Comparison of ENCODE assay signal across 7 cellular contexts in the genomic region with DNA sequence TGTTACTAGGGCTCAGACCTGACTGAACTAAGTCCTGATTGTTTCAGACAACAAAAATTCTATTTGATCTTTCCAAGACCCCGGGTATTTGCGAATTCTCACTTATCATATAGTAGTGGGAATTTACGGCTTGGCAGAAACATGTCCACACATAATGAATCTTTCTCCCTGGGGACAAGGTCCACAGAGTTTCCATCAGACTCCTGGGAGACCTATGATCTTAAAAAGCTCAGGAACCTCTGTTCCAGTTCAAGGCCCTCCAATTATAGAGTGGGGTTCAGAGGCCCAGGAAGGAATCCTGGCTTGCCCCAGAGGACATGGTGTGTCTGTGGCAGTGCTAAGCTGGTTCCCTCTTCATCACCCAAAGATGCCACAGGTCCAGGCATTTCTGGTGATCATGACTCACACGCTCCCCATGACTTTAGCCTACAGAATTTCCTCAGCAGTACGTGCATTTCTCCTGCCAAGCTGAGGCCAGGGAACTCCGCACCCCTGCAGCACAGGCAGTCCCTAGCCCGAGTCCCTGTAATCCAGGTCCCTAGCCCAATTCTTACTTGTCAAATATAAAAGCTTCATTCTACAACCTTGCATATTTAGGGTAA. TPM values are rescaled to one million over a fixed set of nuclear protein-coding genes. Genes with fewer than 3 reads are reported as not detected.
DNase-seq lines count a peak whose midpoint lies in the region; ATAC-seq and TF ChIP-seq lines count a peak whose summit lies in the region.

No MANE protein-coding gene starts in this region.

- no peaks in the 10 kb centered on the region for H3K27me3 Mint-ChIP-seq in activated CD4-positive, alpha-beta memory T cell treated with anti-CD3 and anti-CD28 coated beads for 36 hours
- no peaks in the 10 kb centered on the region for H3K27me3 Mint-ChIP-seq in stimulated activated naive CD8-positive, alpha-beta T cell treated with anti-CD3 and anti-CD28 coated beads, Interleukin-15, Interleukin-2, amounts not matched to agents 100 ng/mL and 50 ng/mL, for 24 hours

- H3K4me1 ChIP-seq in iPS-15b (ENCODE audit: control insufficient read depth, insufficient read depth, low read length) = peaks cover 14% of the 10 kb centered on the region

- H3K9ac ChIP-seq in iPS-15b (ENCODE audit: low read depth, low read length) = peak overlapping the region; percentile 24

- no peak for ATAC-seq in HG03432 (IDR thresholded peaks at IDR 0.05; ENCODE audit: unreplicated experiment)
- no peak for ATAC-seq in GM21528 (IDR thresholded peaks at IDR 0.05; ENCODE audit: low FRiP score, unreplicated experiment)

- POLR2A ChIA-PET in activated CD4-positive, alpha-beta memory T cell treated with anti-CD3 and anti-CD28 coated beads for 36 hours (lab: Charles Lee) = interaction anchor here (0.6 to 11.1 kb wide), 10 partner anchors 9 to 183 kb away, joined by 3 to 76 read pairs (median 7); partner anchors contain the start of gene RAPGEF1

- no peaks in the 10 kb centered on the region for H3K9me3 Mint-ChIP-seq in activated CD4-positive, alpha-beta memory T cell treated with anti-CD3 and anti-CD28 coated beads for 36 hours
- H3K9me3 Mint-ChIP-seq in stimulated activated naive CD8-positive, alpha-beta T cell treated with anti-CD3 and anti-CD28 coated beads, Interleukin-15, Interleukin-2, amounts not matched to agents 100 ng/mL and 50 ng/mL, for 24 hours = no peaks in the 10 kb centered on the region

- peaks cover 86% of the 10 kb centered on the region for H3K4me1 Mint-ChIP-seq in activated CD4-positive, alpha-beta memory T cell treated with anti-CD3 and anti-CD28 coated beads for 36 hours (ENCODE audit: low read depth)
- peaks cover 91% of the 10 kb centered on the region for H3K4me1 Mint-ChIP-seq in stimulated activated naive CD8-positive, alpha-beta T cell treated with anti-CD3 and anti-CD28 coated beads, Interleukin-15, Interleukin-2, amounts not matched to agents 100 ng/mL and 50 ng/mL, for 24 hours (ENCODE audit: low read depth)

- intact Hi-C loops in activated CD4-positive, alpha-beta memory T cell treated with anti-CD3 and anti-CD28 coated beads for 36 hours (cut with micrococcal nuclease) = no loop called here

- H3K27me3 ChIP-seq in HL-60 (ENCODE audit: insufficient read depth, poor library complexity, severe bottlenecking) (no peaks in the 10 kb centered on the region), iPS-15b (ENCODE audit: control insufficient read depth, insufficient read depth, low read length) (no peaks in the 10 kb centered on the region)

- peak overlapping the region; percentile 93 for H3K27ac Mint-ChIP-seq in activated CD4-positive, alpha-beta memory T cell treated with anti-CD3 and anti-CD28 coated beads for 36 hours
- H3K27ac Mint-ChIP-seq in stimulated activated naive CD8-positive, alpha-beta T cell treated with anti-CD3 and anti-CD28 coated beads, Interleukin-15, Interleukin-2, amounts not matched to agents 100 ng/mL and 50 ng/mL, for 24 hours = peak overlapping the region; percentile 93

- H3K4me3 ChIP-seq in HL-60 (replicated peaks; ENCODE audit: insufficient read depth, low read length) (no peak overlapping the region), iPS-15b (ENCODE audit: low read depth, low read length) (no peak overlapping the region)

- no peaks in the 10 kb centered on the region for H3K9me3 ChIP-seq in iPS-15b (ENCODE audit: control insufficient read depth, insufficient read depth, low read length)

- TF ChIP-seq CTCF in HL-60 (IDR thresholded peaks at IDR 0.05; ENCODE audit: insufficient read depth, low read length) = no peak

- peak overlapping the region; percentile 49 for H3K27ac ChIP-seq in HL-60 (replicated peaks)

- CTCF ChIA-PET in activated CD4-positive, alpha-beta memory T cell treated with anti-CD3 and anti-CD28 coated beads for 36 hours (lab: Charles Lee) = interaction anchor here (0.8 to 3.7 kb wide), 12 partner anchors 8 to 532 kb away, joined by 3 to 46 read pairs (median 6); partner anchors contain the start of gene RAPGEF1

- peaks cover 13% of the 10 kb centered on the region for H3K36me3 Mint-ChIP-seq in activated CD4-positive, alpha-beta memory T cell treated with anti-CD3 and anti-CD28 coated beads for 36 hours
- peaks cover 17% of the 10 kb centered on the region for H3K36me3 Mint-ChIP-seq in stimulated activated naive CD8-positive, alpha-beta T cell treated with anti-CD3 and anti-CD28 coated beads, Interleukin-15, Interleukin-2, amounts not matched to agents 100 ng/mL and 50 ng/mL, for 24 hours (ENCODE audit: low read depth)

- DNase-seq in HL-60 (ENCODE audit: low read depth in 1 of 2, low spot score in 1 of 2) = peak in 1 of 2 experiments; percentile 43
- peak; percentile 59 for DNase-seq in activated CD4-positive, alpha-beta memory T cell treated with anti-CD3 and anti-CD28 coated beads for 36 hours
- DNase-seq in NCI-H2171 (lab: John Stamatoyannopoulos, UW) = no peak

- H3K36me3 ChIP-seq in iPS-15b (ENCODE audit: control insufficient read depth, insufficient read depth, low read length) = no peaks in the 10 kb centered on the region

- peak overlapping the region; percentile 70 for H3K4me3 Mint-ChIP-seq in activated CD4-positive, alpha-beta memory T cell treated with anti-CD3 and anti-CD28 coated beads for 36 hours
- H3K4me3 Mint-ChIP-seq in stimulated activated naive CD8-positive, alpha-beta T cell treated with anti-CD3 and anti-CD28 coated beads, Interleukin-15, Interleukin-2, amounts not matched to agents 100 ng/mL and 50 ng/mL, for 24 hours = peak overlapping the region; percentile 71

RNA-seq across cellular contexts. Expression of gene RAPGEF1, which starts 12.6 kb away (rescaled TPM):
- total RNA-seq in activated CD4-positive, alpha-beta memory T cell treated with anti-CD3 and anti-CD28 coated beads for 36 hours = 10 to 100 TPM; 91.9 to 92.3 TPM
